1 cellular context compared by ENCODE assay signal in the genomic region with DNA sequence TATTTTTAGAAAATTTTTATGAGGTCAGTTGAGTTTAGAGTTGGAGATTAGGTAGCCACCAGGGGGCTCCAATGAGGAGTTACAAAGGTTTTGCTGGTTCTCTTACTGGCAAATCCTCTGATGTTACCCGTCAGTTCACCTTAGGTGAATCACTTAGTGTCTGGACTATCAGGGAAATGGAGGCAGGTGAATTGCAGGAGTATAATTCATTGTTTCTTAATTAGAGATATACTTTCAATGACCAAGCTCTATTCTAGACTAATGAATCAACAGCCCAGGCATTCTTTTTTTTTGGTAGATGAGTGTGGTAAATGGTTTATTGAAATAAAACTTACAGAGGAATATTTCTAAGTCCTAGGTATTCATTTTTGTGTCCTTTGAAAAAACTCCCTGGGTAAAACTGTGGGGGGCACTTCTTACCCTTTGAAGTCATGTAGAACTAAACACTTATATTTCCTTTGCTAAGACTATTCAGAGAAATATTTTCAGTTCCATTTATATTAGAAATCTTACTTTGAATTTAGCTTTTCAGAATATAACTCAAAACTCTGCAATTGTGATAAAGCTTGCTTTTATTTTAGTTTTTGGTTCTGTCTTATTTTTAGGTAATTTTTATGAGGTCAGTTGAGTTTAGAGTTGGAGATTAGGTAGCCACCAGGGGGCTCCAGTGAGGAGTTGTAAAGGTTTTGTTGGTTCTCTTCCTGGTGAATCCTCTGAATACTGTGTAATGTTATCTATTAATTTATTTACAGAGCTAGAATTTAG.
A peak's percentile ranks its signal among the peaks of the same experiment; 100 is the strongest.
TF ChIP-seq lines count a peak whose summit lies in the region.

No MANE protein-coding gene starts in this region.

TF ChIP-seq in IMR-90, 13 proteins besides CTCF, POLR2A, EP300 and RAD21:
- TF ChIP-seq, protein P1, sequence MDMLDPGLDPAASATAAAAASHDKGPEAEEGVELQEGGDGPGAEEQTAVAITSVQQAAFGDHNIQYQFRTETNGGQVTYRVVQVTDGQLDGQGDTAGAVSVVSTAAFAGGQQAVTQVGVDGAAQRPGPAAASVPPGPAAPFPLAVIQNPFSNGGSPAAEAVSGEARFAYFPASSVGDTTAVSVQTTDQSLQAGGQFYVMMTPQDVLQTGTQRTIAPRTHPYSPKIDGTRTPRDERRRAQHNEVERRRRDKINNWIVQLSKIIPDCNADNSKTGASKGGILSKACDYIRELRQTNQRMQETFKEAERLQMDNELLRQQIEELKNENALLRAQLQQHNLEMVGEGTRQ (IDR thresholded peaks at IDR 0.05; ENCODE audit: low read depth, low read length): no peak
- peak; percentile 40 for TF ChIP-seq SMC3 (IDR thresholded peaks at IDR 0.05; ENCODE audit: low read depth, low read length)
TF ChIP-seq in IMR-90: peak in this region for 1.
